ENCODE assay signal across 17 cellular contexts in the genomic region with DNA sequence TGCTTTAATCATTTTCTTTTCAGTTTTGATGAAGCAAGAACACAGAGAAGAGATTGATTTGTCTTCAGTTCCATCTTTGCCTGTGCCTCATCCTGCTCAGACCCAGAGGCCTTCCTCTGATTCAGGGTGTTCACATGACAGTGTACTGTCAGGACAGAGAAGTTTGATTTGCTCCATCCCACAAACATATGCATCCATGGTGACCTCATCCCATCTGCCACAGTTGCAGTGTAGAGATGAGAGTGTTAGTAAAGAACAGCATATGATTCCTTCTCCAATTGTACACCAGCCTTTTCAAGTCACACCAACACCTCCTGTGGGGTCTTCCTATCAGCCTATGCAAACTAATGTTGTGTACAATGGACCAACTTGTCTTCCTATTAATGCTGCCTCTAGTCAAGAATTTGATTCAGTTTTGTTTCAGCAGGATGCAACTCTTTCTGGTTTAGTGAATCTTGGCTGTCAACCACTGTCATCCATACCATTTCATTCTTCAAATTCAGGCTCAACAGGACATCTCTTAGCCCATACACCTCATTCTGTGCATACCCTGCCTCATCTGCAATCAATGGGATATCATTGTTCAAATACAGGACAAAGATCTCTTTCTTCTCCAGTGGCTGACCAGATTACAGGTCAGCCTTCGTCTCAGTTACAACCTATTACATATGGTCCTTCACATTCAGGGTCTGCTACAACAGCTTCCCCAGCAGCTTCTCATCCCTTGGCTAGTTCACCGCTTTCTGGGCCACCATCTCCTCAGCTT. TPM values are rescaled to one million over a fixed set of nuclear protein-coding genes. Genes with fewer than 3 reads are reported as not detected.
A peak's percentile ranks its signal among the peaks of the same experiment; 100 is the strongest.
DNase-seq lines count a peak whose midpoint lies in the region; ATAC-seq and TF ChIP-seq lines count a peak whose summit lies in the region.
"Had no signal": no experiment of that assay in that cellular context is flagged by ENCODE, and none has a peak within 500 bp of the region (broad histone marks: within the 10 kb centered on the region; RNA-seq: fewer than 3 reads in every experiment).

No MANE protein-coding gene starts in this region.

- H3K36me3 Mint-ChIP-seq in CD14-positive monocyte, result peaks cover 40 to 74% of the 10 kb centered on the region in 2 donors
- peaks cover 82% of the 10 kb centered on the region for H3K36me3 Mint-ChIP-seq in dendritic cell treated with granulocyte-macrophage colony-stimulating factor and Interleukin-4, amounts not matched to agents 40 ng/mL and 50 ng/mL, for 4 days (ENCODE audit: low read depth)

- in situ Hi-C loops in brain microvascular endothelial cell (cut with HindIII; ENCODE audit: low pct_ligation_motif_present, low sequenced_read_pairs), result no loop called here

- no peak overlapping the region for H3K4me2 ChIP-seq in Karpas-422 (ENCODE audit: low read depth, low read length, poor library complexity, severe bottlenecking)

- H2AFZ ChIP-seq in Karpas-422 (ENCODE audit: low read length), result no peak overlapping the region

- H3K27ac ChIP-seq in Karpas-422 (ENCODE audit: low read length), result peak overlapping the region; percentile 60; the same call in 1 of the 2 replicates
- no peak overlapping the region for H3K27ac ChIP-seq in brain microvascular endothelial cell
- H3K27ac ChIP-seq: psoas muscle had no signal

- no peaks in the 10 kb centered on the region for H3K27me3 Mint-ChIP-seq in CD14-positive monocyte (ENCODE audit: low read depth in 3 of 3)
- H3K27me3 Mint-ChIP-seq in dendritic cell treated with granulocyte-macrophage colony-stimulating factor and Interleukin-4, amounts not matched to agents 40 ng/mL and 50 ng/mL, for 4 days, result no peaks in the 10 kb centered on the region
- H3K27me3 Mint-ChIP-seq: activated CD4-positive, alpha-beta memory T cell treated with anti-CD3 and anti-CD28 coated beads for 36 hours had no signal

- H3K9ac ChIP-seq in Karpas-422 (ENCODE audit: low read length), result no peak overlapping the region

- DNase-seq in CD14-positive monocyte (ENCODE audit: low spot score) (no peak), Karpas-422 (no peak), midbrain (lab: John Stamatoyannopoulos, UW) (peak; percentile 37), brain microvascular endothelial cell (no peak), KG1 (lab: John Stamatoyannopoulos, UW) (no peak)
- DNase-seq: activated CD4-positive, alpha-beta memory T cell treated with anti-CD3 and anti-CD28 coated beads for 36 hours; BE2C; DMS79 treated with DMSO at 0.1 percent for 48 hours; heart left ventricle; MG63; NCI-H2107; psoas muscle; SHP77; stimulated activated CD4-positive, alpha-beta T cell treated with anti-CD3 and anti-CD28 coated beads, Interleukin-12 subunit alpha, Interleukin-12 subunit beta, amount 100 ng/mL, for 4 hours had no signal

- peaks cover 46% of the 10 kb centered on the region for H3K4me1 ChIP-seq in Karpas-422 (ENCODE audit: low read length)
- H3K4me1 ChIP-seq: BE2C, heart left ventricle had no signal

- H3K27me3 ChIP-seq in Karpas-422 (ENCODE audit: low read length) (no peaks in the 10 kb centered on the region), brain microvascular endothelial cell (replicated peaks) (no peaks in the 10 kb centered on the region)
- H3K27me3 ChIP-seq: BE2C, heart left ventricle, MG63 had no signal

- H3K4me1 Mint-ChIP-seq in CD14-positive monocyte, result peaks cover 3% of the 10 kb centered on the region
- peaks cover 9% of the 10 kb centered on the region for H3K4me1 Mint-ChIP-seq in dendritic cell treated with granulocyte-macrophage colony-stimulating factor and Interleukin-4, amounts not matched to agents 40 ng/mL and 50 ng/mL, for 4 days (ENCODE audit: low read depth)

- no peak for ATAC-seq in GM18498 (IDR thresholded peaks at IDR 0.05; ENCODE audit: unreplicated experiment)
- no peak for ATAC-seq in GM19328 (IDR thresholded peaks at IDR 0.05; ENCODE audit: unreplicated experiment)
- ATAC-seq: heart left ventricle, psoas muscle had no signal

- no peaks in the 10 kb centered on the region for H3K9me2 ChIP-seq in Karpas-422 (replicated peaks; ENCODE audit: insufficient read depth, low read length)

- peaks cover 39% of the 10 kb centered on the region for H3K79me2 ChIP-seq in Karpas-422 (ENCODE audit: low read length)

- TF ChIP-seq CTCF in CD14-positive monocyte (IDR thresholded peaks at IDR 0.05) (no peak), brain microvascular endothelial cell (IDR thresholded peaks at IDR 0.05; ENCODE audit: low read depth, low read length, missing control alignments) (no peak)

- H3K4me3 ChIP-seq in Karpas-422 (ENCODE audit: low read length) (no peak overlapping the region), brain microvascular endothelial cell (ENCODE audit: low read depth, low read length) (no peak overlapping the region)
- H3K4me3 ChIP-seq: heart left ventricle, MG63, psoas muscle had no signal

- peaks cover 0 to 4% (median 0%) of the 10 kb centered on the region in 7 donors for H3K9me3 Mint-ChIP-seq in CD14-positive monocyte
- H3K9me3 Mint-ChIP-seq in dendritic cell treated with granulocyte-macrophage colony-stimulating factor and Interleukin-4, amounts not matched to agents 40 ng/mL and 50 ng/mL, for 4 days, result no peaks in the 10 kb centered on the region
- H3K9me3 Mint-ChIP-seq: activated CD4-positive, alpha-beta memory T cell treated with anti-CD3 and anti-CD28 coated beads for 36 hours had no signal

- no peak overlapping the region for H3K4me3 Mint-ChIP-seq in CD14-positive monocyte
- H3K4me3 Mint-ChIP-seq in dendritic cell treated with granulocyte-macrophage colony-stimulating factor and Interleukin-4, amounts not matched to agents 40 ng/mL and 50 ng/mL, for 4 days, result no peak overlapping the region
- H3K4me3 Mint-ChIP-seq: activated CD4-positive, alpha-beta memory T cell treated with anti-CD3 and anti-CD28 coated beads for 36 hours had no signal

- H3K9me3 ChIP-seq in Karpas-422 (ENCODE audit: low read length), result no peaks in the 10 kb centered on the region
- H3K9me3 ChIP-seq: BE2C, heart left ventricle, MG63, psoas muscle had no signal

- H3K36me3 ChIP-seq in Karpas-422 (ENCODE audit: insufficient read depth, low read length) (peaks cover 16% of the 10 kb centered on the region), brain microvascular endothelial cell (replicated peaks) (peaks cover 8% of the 10 kb centered on the region)
- H3K36me3 ChIP-seq: MG63 had no signal

- intact Hi-C loops in CD14-positive monocyte (cut with micrococcal nuclease), result no loop called here
- intact Hi-C loops in dendritic cell treated with granulocyte-macrophage colony-stimulating factor and Interleukin-4, amounts not matched to agents 40 ng/mL and 50 ng/mL, for 4 days (cut with micrococcal nuclease), result no loop called here

- no peaks in the 10 kb centered on the region for H4K20me1 ChIP-seq in Karpas-422 (ENCODE audit: insufficient read depth, low read depth, low read length)

- peak overlapping the region in 6 of 7 donors; percentile 12 to 61 (median 30) for H3K27ac Mint-ChIP-seq in CD14-positive monocyte
- H3K27ac Mint-ChIP-seq in dendritic cell treated with granulocyte-macrophage colony-stimulating factor and Interleukin-4, amounts not matched to agents 40 ng/mL and 50 ng/mL, for 4 days, result peak overlapping the region; percentile 51
- H3K27ac Mint-ChIP-seq: activated CD4-positive, alpha-beta memory T cell treated with anti-CD3 and anti-CD28 coated beads for 36 hours had no signal

RNA-seq across cellular contexts. Expression of a gene that starts 45.0 kb away (rescaled TPM):
- polyA plus RNA-seq in CD14-positive monocyte, result not detected
- total RNA-seq in Karpas-422 (2014; rRNA removed; shearing (Covaris generic); ENCODE audit: low replicate concordance), result not detected in 2 replicates
- total RNA-seq: psoas muscle had no signal

RNA-seq across cellular contexts. Expression of a gene that starts 54.2 kb away (rescaled TPM):
- polyA plus RNA-seq in CD14-positive monocyte, result 10 to 100 TPM; 27.8 to 29.5 TPM
- total RNA-seq in Karpas-422 (2014; rRNA removed; shearing (Covaris generic); ENCODE audit: low replicate concordance), result 8.7 and 14.3 TPM in 2 replicates
